ENCODE assay signal across 8 cellular contexts in the genomic region with DNA sequence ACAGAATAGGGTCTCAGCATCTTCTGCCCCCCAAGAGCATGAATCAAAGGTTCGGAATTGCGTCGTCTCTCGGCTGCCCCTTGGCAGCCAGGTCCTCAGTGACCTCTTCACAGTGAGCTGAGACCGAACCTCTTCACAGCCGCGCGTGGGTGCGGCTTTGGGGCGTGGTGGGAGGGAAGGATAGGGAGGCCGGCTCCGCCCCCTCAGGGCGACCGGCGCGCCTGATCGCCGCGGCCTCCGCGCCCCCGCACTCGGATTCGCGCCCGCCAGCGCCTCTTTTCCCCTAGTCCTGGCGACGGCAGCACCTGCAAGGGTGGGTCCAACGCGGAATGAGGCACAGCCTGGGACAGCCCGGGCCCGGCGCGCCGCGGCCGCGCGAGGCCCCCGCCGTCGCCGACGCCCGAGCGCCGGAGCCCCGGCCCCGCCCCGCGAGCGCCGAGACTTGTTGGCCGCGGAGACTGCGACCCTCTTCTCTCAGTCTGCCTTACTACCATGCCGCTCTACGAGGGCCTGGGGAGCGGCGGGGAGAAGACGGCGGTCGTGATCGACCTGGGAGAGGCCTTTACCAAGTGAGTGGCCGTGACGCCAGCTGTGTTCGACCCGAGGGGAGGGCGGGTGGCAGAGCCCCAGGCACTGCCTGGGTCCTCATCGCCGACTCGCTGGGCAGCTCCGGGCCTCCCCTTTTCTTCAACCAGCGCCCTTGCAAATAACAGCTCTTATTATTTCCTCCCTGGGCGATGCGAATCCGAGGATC. TPM values are rescaled to one million over a fixed set of nuclear protein-coding genes. Genes with fewer than 3 reads are reported as not detected.
DNase-seq lines count a peak whose midpoint lies in the region; ATAC-seq, FAIRE-seq and TF ChIP-seq lines count a peak whose summit lies in the region.

A gene (plus strand): TSS at position 424 of the 754 bp plus-strand sequence. CDS start 69 bp downstream, at position 493.

- WGBS in right cardiac atrium, result under 1% methylated on average over 78 of the region's 78 CpGs

- H3K9me3 Mint-ChIP-seq in T-helper 2 cell treated with Interferon-gamma antibody and Interleukin-4, amounts not matched to agents 5 μg/mL and 100 μg/mL, for 36 hours, result no peaks in the 10 kb centered on the region

- intact Hi-C loops in ascending aorta (cut with DNase I) (loop anchor here (2.0 to 5.0 kb wide), 3 partner anchors 42 to 99 kb away; a partner anchor contains a TSS), right cardiac atrium (cut with DNase I) (no loop called here)

- H3K9me3 ChIP-seq in ascending aorta, result no peaks in the 10 kb centered on the region
- no peaks in the 10 kb centered on the region for H3K9me3 ChIP-seq in right cardiac atrium (ENCODE audit: control insufficient read depth, low read length)

- peaks cover 18% of the 10 kb centered on the region for H3K4me1 Mint-ChIP-seq in T-helper 2 cell treated with Interferon-gamma antibody and Interleukin-4, amounts not matched to agents 5 μg/mL and 100 μg/mL, for 36 hours (ENCODE audit: low read depth)

- H3K4me3 ChIP-seq in ascending aorta (peak within 1 kb of the TSS; percentile 83 to 95), right cardiac atrium (ENCODE audit: low read length) (peak within 1 kb of the TSS; percentile 91)

- DNase-seq in GM18507 (ENCODE audit: extremely low spot score, insufficient read length, low read depth), result peak; percentile 80
- peak; percentile 34 for DNase-seq in NCI-H187 treated with DMSO at 0.1 percent for 48 hours (lab: John Stamatoyannopoulos, UW)
- peak; percentile 86 for DNase-seq in T-helper 2 cell treated with Interferon-gamma antibody and Interleukin-4, amounts not matched to agents 5 μg/mL and 100 μg/mL, for 36 hours (ENCODE audit: low spot score)
- DNase-seq in ascending aorta (ENCODE audit: low spot score in 2 of 2), result peak; percentile 36 to 90
- peak; percentile 91 to 96 (median 95) for DNase-seq in right cardiac atrium
- peak; percentile 17 for DNase-seq in pulmonary artery endothelial cell (ENCODE audit: low read depth, low spot score)
- DNase-seq in urothelium cell line (ENCODE audit: low spot score), result peak; percentile 97

- peaks cover 5% of the 10 kb centered on the region for H3K36me3 Mint-ChIP-seq in T-helper 2 cell treated with Interferon-gamma antibody and Interleukin-4, amounts not matched to agents 5 μg/mL and 100 μg/mL, for 36 hours (ENCODE audit: low read depth)

- peaks cover 3 to 7% of the 10 kb centered on the region in 2 donors for H3K36me3 ChIP-seq in ascending aorta

- FAIRE-seq in GM18507 (lab: Jason Lieb, UNC) (peak; percentile 92), urothelium cell line (lab: Jason Lieb, UNC) (peak; percentile 99)

- H3K27ac ChIP-seq in ascending aorta (peak within 1 kb of the TSS; percentile 94 to 95), right cardiac atrium (ENCODE audit: low read length) (peak within 1 kb of the TSS; percentile 96)

- TF ChIP-seq CTCF in ascending aorta (IDR thresholded peaks at IDR 0.05), result no peak

- ATAC-seq in HG02970 (IDR thresholded peaks at IDR 0.05; ENCODE audit: low FRiP score, unreplicated experiment) (peak; percentile 92), right cardiac atrium (peak; percentile 98)

- H3K27ac Mint-ChIP-seq in T-helper 2 cell treated with Interferon-gamma antibody and Interleukin-4, amounts not matched to agents 5 μg/mL and 100 μg/mL, for 36 hours, result peak within 1 kb of the TSS; percentile 93

- H3K27me3 ChIP-seq in ascending aorta, result no peaks in the 10 kb centered on the region
- H3K27me3 ChIP-seq in right cardiac atrium (ENCODE audit: control insufficient read depth, insufficient read depth), result no peaks in the 10 kb centered on the region

- H3K27me3 Mint-ChIP-seq in T-helper 2 cell treated with Interferon-gamma antibody and Interleukin-4, amounts not matched to agents 5 μg/mL and 100 μg/mL, for 36 hours (ENCODE audit: low read depth), result peaks cover 6% of the 10 kb centered on the region

- peak within 1 kb of the TSS; percentile 98 for H3K4me3 Mint-ChIP-seq in T-helper 2 cell treated with Interferon-gamma antibody and Interleukin-4, amounts not matched to agents 5 μg/mL and 100 μg/mL, for 36 hours

- peaks cover 3 to 17% of the 10 kb centered on the region in 2 donors for H3K4me1 ChIP-seq in ascending aorta
- no peaks in the 10 kb centered on the region for H3K4me1 ChIP-seq in right cardiac atrium (ENCODE audit: control insufficient read depth, insufficient read depth, low read length)

RNA-seq across cellular contexts. Expression of the gene that starts here (rescaled TPM):
- 32.2 TPM for total RNA-seq in ascending aorta
- total RNA-seq in right cardiac atrium, result 10 to 100 TPM; 71.3 to 80.1 (median 74.3) TPM
- 130 TPM for polyA plus RNA-seq in right cardiac atrium
- total RNA-seq in pulmonary artery endothelial cell, result 40.3 and 44.7 TPM in 2 replicates

Comparison
In these comparisons a context has a peak if more than half of its experiments do, and no peak if none do; other contexts are left out.
1. Peak in every context shown above with its lines: DNase-seq, ATAC-seq, H3K4me3 ChIP-seq and H3K27ac ChIP-seq.
2. DNase-seq: peak in every context shown above with its lines; median percentile 97 in urothelium cell line; 95 in right cardiac atrium; 86 in T-helper 2 cell treated with Interferon-gamma antibody and Interleukin-4, amounts not matched to agents 5 μg/mL and 100 μg/mL, for 36 hours; 80 in GM18507; 63 in ascending aorta; 34 in NCI-H187 treated with DMSO at 0.1 percent for 48 hours; 17 in pulmonary artery endothelial cell.